Comparison of ENCODE assay signal across 1 cellular context in the genomic region with DNA sequence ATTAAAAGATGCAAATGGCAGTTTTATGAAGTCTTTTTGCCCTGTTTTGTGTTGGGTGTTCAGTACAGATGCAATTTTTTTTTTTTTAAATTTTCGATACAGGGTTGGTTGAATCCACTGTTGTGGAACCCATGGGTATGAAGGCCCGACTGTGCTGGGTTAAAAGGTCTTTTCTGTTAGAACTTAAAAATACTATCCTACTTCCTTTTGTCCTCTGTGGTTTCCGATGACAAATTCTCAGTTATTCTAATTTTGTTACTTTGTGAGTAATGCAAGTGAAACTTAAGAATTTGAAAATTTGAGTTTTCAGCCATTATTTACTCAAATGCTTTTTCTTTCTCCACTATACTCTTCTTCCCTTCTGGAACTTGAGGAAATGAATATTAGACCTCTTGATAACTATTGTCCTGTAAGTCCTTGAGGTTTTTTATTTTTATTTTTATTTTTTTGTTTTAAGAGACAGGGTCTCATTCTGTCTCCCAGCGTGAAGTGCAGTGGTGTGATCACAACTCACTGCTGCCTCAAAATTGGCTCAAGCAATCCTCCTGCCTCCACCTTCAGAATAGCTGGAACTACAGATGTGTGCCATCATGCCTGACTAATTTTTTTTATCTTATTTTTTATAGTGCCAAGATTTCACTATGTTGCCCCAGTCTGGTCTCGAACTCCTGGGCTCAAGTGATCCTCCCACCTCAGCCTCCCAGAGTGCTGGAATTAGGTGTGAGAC.
TF ChIP-seq lines count a peak whose summit lies in the region.

No MANE protein-coding gene starts in this region.

TF ChIP-seq in GM12878, 131 proteins besides CTCF, POLR2A, EP300 and RAD21 (continued from another document):
- TF ChIP-seq ZNF384 (IDR thresholded peaks at IDR 0.05; ENCODE audit: borderline replicate concordance, low read depth, low read length) (peak; percentile 69), RFX5 (IDR thresholded peaks at IDR 0.05; ENCODE audit: low read depth, low read length) (no peak), FOXK2 (IDR thresholded peaks at IDR 0.05) (no peak), RUNX3 (IDR thresholded peaks at IDR 0.05; ENCODE audit: low read length) (peak; percentile 90), TCF7 (IDR thresholded peaks at IDR 0.05; ENCODE audit: borderline replicate concordance) (peak; percentile 41; the same call in 1 of the 2 replicates), E4F1 (IDR thresholded peaks at IDR 0.05; ENCODE audit: borderline replicate concordance, partially characterized antibody) (no peak), CEBPB (IDR thresholded peaks at IDR 0.05; ENCODE audit: borderline replicate concordance in 1 of 2, low read depth in 2 of 2, low read length in 2 of 2) (0 out of 4 replicates have a peak, but pooled peaks of 1 of the 2 experiments have one; percentile 28), JUNB (IDR thresholded peaks at IDR 0.05) (peak; percentile 75), PRDM15 (CRISPR knock-in tag; IDR thresholded peaks at IDR 0.05) (no peak), ZNF592 (IDR thresholded peaks at IDR 0.05) (no peak), IRF5 (IDR thresholded peaks at IDR 0.05; ENCODE audit: borderline replicate concordance) (no peak), ATF7 (IDR thresholded peaks at IDR 0.05; ENCODE audit: low read depth) (peak; percentile 88), FOXM1 (IDR thresholded peaks at IDR 0.05; ENCODE audit: low read depth, low read length) (peak; percentile 76; the same call in 1 of the 2 replicates), ZNF207 (IDR thresholded peaks at IDR 0.05; ENCODE audit: borderline replicate concordance) (no peak), FOS (IDR thresholded peaks at IDR 0.05; ENCODE audit: borderline replicate concordance, extremely low read depth, insufficient read length) (no peak), EED (IDR thresholded peaks at IDR 0.05; ENCODE audit: low read depth) (0 out of 2 replicates have a peak, but pooled peaks have one; percentile 27), PAX8 (IDR thresholded peaks at IDR 0.05) (0 out of 2 replicates have a peak, but pooled peaks have one; percentile 10), SUPT20H (IDR thresholded peaks at IDR 0.05; ENCODE audit: borderline replicate concordance, control insufficient read depth, low read depth, low read length) (no peak), ZNF622 (IDR thresholded peaks at IDR 0.05) (no peak), SREBF2 (IDR thresholded peaks at IDR 0.05; ENCODE audit: low read length) (no peak), ZNF217 (IDR thresholded peaks at IDR 0.05) (no peak)
- TF ChIP-seq, protein P1, sequence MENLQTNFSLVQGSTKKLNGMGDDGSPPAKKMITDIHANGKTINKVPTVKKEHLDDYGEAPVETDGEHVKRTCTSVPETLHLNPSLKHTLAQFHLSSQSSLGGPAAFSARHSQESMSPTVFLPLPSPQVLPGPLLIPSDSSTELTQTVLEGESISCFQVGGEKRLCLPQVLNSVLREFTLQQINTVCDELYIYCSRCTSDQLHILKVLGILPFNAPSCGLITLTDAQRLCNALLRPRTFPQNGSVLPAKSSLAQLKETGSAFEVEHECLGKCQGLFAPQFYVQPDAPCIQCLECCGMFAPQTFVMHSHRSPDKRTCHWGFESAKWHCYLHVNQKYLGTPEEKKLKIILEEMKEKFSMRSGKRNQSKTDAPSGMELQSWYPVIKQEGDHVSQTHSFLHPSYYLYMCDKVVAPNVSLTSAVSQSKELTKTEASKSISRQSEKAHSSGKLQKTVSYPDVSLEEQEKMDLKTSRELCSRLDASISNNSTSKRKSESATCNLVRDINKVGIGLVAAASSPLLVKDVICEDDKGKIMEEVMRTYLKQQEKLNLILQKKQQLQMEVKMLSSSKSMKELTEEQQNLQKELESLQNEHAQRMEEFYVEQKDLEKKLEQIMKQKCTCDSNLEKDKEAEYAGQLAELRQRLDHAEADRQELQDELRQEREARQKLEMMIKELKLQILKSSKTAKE (IDR thresholded peaks at IDR 0.05; ENCODE audit: low read depth, poor library complexity, severe bottlenecking) = peak; percentile 73
- TF ChIP-seq, protein P2, sequence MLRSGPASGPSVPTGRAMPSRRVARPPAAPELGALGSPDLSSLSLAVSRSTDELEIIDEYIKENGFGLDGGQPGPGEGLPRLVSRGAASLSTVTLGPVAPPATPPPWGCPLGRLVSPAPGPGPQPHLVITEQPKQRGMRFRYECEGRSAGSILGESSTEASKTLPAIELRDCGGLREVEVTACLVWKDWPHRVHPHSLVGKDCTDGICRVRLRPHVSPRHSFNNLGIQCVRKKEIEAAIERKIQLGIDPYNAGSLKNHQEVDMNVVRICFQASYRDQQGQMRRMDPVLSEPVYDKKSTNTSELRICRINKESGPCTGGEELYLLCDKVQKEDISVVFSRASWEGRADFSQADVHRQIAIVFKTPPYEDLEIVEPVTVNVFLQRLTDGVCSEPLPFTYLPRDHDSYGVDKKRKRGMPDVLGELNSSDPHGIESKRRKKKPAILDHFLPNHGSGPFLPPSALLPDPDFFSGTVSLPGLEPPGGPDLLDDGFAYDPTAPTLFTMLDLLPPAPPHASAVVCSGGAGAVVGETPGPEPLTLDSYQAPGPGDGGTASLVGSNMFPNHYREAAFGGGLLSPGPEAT (IDR thresholded peaks at IDR 0.05; ENCODE audit: low read depth) = 0 out of 2 replicates have a peak, but pooled peaks have one; percentile 39
- TF ChIP-seq, protein P3, sequence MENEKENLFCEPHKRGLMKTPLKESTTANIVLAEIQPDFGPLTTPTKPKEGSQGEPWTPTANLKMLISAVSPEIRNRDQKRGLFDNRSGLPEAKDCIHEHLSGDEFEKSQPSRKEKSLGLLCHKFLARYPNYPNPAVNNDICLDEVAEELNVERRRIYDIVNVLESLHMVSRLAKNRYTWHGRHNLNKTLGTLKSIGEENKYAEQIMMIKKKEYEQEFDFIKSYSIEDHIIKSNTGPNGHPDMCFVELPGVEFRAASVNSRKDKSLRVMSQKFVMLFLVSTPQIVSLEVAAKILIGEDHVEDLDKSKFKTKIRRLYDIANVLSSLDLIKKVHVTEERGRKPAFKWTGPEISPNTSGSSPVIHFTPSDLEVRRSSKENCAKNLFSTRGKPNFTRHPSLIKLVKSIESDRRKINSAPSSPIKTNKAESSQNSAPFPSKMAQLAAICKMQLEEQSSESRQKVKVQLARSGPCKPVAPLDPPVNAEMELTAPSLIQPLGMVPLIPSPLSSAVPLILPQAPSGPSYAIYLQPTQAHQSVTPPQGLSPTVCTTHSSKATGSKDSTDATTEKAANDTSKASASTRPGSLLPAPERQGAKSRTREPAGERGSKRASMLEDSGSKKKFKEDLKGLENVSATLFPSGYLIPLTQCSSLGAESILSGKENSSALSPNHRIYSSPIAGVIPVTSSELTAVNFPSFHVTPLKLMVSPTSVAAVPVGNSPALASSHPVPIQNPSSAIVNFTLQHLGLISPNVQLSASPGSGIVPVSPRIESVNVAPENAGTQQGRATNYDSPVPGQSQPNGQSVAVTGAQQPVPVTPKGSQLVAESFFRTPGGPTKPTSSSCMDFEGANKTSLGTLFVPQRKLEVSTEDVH (IDR thresholded peaks at IDR 0.05; ENCODE audit: low read depth, partially characterized antibody) = no peak
